6 cellular contexts compared by ENCODE assay signal in the genomic region with DNA sequence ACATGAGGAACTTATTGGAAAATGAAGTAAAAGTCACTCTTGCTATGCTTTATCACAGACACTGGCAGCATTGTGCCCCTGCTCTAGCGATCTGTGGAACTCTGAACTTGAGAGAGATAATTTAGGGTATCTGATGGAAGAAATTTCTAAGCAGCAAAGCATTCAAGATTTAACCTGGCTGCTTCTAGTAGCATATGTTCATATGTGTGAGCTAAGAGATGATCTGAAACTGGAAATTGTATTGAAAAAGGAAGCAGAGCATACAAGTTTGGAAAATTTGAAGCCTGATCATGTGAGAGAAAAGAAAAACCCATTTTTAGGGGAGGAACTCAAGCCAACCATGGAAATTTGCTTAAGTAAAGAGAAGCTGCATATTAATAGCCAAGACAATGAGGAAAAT.
"Had no signal": no experiment of that assay in that cellular context is flagged by ENCODE, and none has a peak within 500 bp of the region (broad histone marks: within the 10 kb centered on the region; RNA-seq: fewer than 3 reads in every experiment).

No MANE protein-coding gene starts in this region.

- H3K27ac ChIP-seq: GM23248 had no signal

- H3K9me3 ChIP-seq: HAP-1 had no signal

- H3K4me1 Mint-ChIP-seq: IgD-negative memory B cell had no signal

- H3K4me1 ChIP-seq: HAP-1 had no signal

- H3K36me3 ChIP-seq: HAP-1 had no signal

- H3K27me3 Mint-ChIP-seq: IgD-negative memory B cell had no signal

- H3K36me3 Mint-ChIP-seq: IgD-negative memory B cell had no signal

- H3K4me3 ChIP-seq: GM23248, HAP-1 had no signal

- H3K4me3 Mint-ChIP-seq: IgD-negative memory B cell had no signal

- H3K27ac Mint-ChIP-seq: IgD-negative memory B cell had no signal

- ATAC-seq: HCT116 had no signal

- DNase-seq: GM23248, GOT3, H7 had no signal
